In genomic region chr4:68657022-68657594, GRCh38 we compare ENCODE assay signal across 11 cellular contexts. TPM values are rescaled to one million over a fixed set of nuclear protein-coding genes. Genes with fewer than 3 reads are reported as not detected.
DNase-seq lines count a peak whose midpoint lies in the region; ATAC-seq and TF ChIP-seq lines count a peak whose summit lies in the region.
"Not testable (repeated sequence)": the region's sequence is repeated elsewhere in the genome, so short reads cannot be mapped to it uniquely, and the experiment has no call there.
"Had no signal": no experiment of that assay in that cellular context is flagged by ENCODE, and none has a peak within 500 bp of the region (broad histone marks: within the 10 kb centered on the region; RNA-seq: fewer than 3 reads in every experiment).

No MANE protein-coding gene starts in this region.

- H3K4me3 ChIP-seq in colonic mucosa: not testable (repeated sequence)

- H3K4me1 ChIP-seq in colonic mucosa: not testable (repeated sequence)

- H3K9ac ChIP-seq in colonic mucosa (ENCODE audit: low read depth in 2 of 2, low read length in 2 of 2): not testable (repeated sequence)

- peak overlapping the region; percentile 58 for H3K27ac ChIP-seq in colonic mucosa

- not testable (repeated sequence) for TF ChIP-seq CTCF in colonic mucosa (IDR thresholded peaks at IDR 0.05)

- intact Hi-C loops in colonic mucosa (cut with DNase I): not testable (repeated sequence)

- DNase-seq in colonic mucosa: not testable (repeated sequence)
- peak; percentile 15 for DNase-seq in renal cortical epithelial cell (ENCODE audit: low read depth)

- H3K9me3 ChIP-seq in colonic mucosa: not testable (repeated sequence)

- ATAC-seq in GM18499 (IDR thresholded peaks at IDR 0.05; ENCODE audit: insufficient read depth, unreplicated experiment): peak; percentile 56
- ATAC-seq in GM19043 (IDR thresholded peaks at IDR 0.05; ENCODE audit: low read depth, unreplicated experiment): peak; percentile 63
- ATAC-seq in GM21526 (IDR thresholded peaks at IDR 0.05; ENCODE audit: low FRiP score, unreplicated experiment): peak; percentile 64
- ATAC-seq in HG02763 (IDR thresholded peaks at IDR 0.05; ENCODE audit: unreplicated experiment): peak; percentile 78
- peak; percentile 53 for ATAC-seq in HG03103 (IDR thresholded peaks at IDR 0.05; ENCODE audit: low read depth, unreplicated experiment)
- peak; percentile 61 for ATAC-seq in HG03565 (IDR thresholded peaks at IDR 0.05; ENCODE audit: unreplicated experiment)

- H3K27me3 ChIP-seq in colonic mucosa: not testable (repeated sequence)

- not testable (repeated sequence) for H3K36me3 ChIP-seq in colonic mucosa

RNA-seq across cellular contexts. Expression of gene UGT2B15, which starts 13.3 kb away (rescaled TPM):
- total RNA-seq in colonic mucosa (10 to 100 TPM; 50.8 to 69.8 TPM), renal cortical epithelial cell (0.10 TPM in 1 of 2 replicates, not detected in the other)
- total RNA-seq: cardiac muscle cell; IMR-90; T-helper 1 cell treated with Interleukin-12 subunit alpha and Interleukin-12 subunit beta and Interleukin-4 antibody, amounts not matched to agents 30 ng/mL and 1 ng/mL, for 36 hours had no signal

Comparison
In these comparisons a context has a peak if more than half of its experiments do, and no peak if none do; other contexts are left out.
1. RNA of gene UGT2B15, which starts 13.3 kb away (total RNA-seq): 50.8 to 69.8 TPM in colonic mucosa; 0.10 TPM in renal cortical epithelial cell; every median in the first group is over 10 times any median in the second.
2. Peak in every context shown above with its lines, with median percentiles within 50 percentile points of each other: ATAC-seq.